Comparison of ENCODE assay signal across 8 cellular contexts in genomic region chr2:44358498-44358897, GRCh38. TPM values are rescaled to one million over a fixed set of nuclear protein-coding genes. Genes with fewer than 3 reads are reported as not detected.
DNase-seq lines count a peak whose midpoint lies in the region; ATAC-seq and TF ChIP-seq lines count a peak whose summit lies in the region.

No MANE protein-coding gene starts in this region.

- no peak overlapping the region for H4K8ac ChIP-seq in mesenchymal stem cell (ENCODE audit: low read length)

- H3K4ac ChIP-seq in mesenchymal stem cell (ENCODE audit: low read depth in 1 of 2, low read length in 2 of 2), result no peak overlapping the region

- H2AFZ ChIP-seq in mesenchymal stem cell (ENCODE audit: low read depth, low read length) (no peak overlapping the region), OCI-LY7 (ENCODE audit: low read length) (no peak overlapping the region)

- intact Hi-C loops in OCI-LY7 (cut with micrococcal nuclease; ENCODE audit: unreplicated experiment), result no loop called here

- H3K79me2 ChIP-seq in OCI-LY7 (ENCODE audit: insufficient read depth, low read depth, low read length), result peaks cover 32% of the 10 kb centered on the region; the same call in 1 of the 2 replicates

- no peaks in the 10 kb centered on the region for H3K27me3 ChIP-seq in mesenchymal stem cell (ENCODE audit: control insufficient read depth in 1 of 2, insufficient read depth in 1 of 2, low read length in 2 of 2)

- DNase-seq in activated gamma-delta T cell treated with Interleukin-2 at 50 U/mL for 16 hours (peak; percentile 55), activated gamma-delta T cell (lab: John Stamatoyannopoulos, UW) (no peak), NCI-H1105 treated with DMSO at 0.1 percent for 48 hours (lab: John Stamatoyannopoulos, UW) (peak; percentile 77), activated T-cell treated with anti-CD3 and anti-CD28 coated beads for 48 hours (ENCODE audit: low read depth) (peak; percentile 19), mesenchymal stem cell (no peak), endothelial cell (ENCODE audit: low spot score) (no peak), OCI-LY7 (ENCODE audit: low spot score) (no peak)

- H3K18ac ChIP-seq in mesenchymal stem cell (ENCODE audit: low read depth in 1 of 2, low read length in 2 of 2), result no peak overlapping the region

- H2AK5ac ChIP-seq in mesenchymal stem cell (ENCODE audit: low read length, severe bottlenecking), result no peak overlapping the region

- no peak overlapping the region for H3K9ac ChIP-seq in mesenchymal stem cell (ENCODE audit: low read length)

- H2BK15ac ChIP-seq in mesenchymal stem cell (ENCODE audit: low read depth, poor library complexity, severe bottlenecking), result no peak overlapping the region

- CTCF ChIA-PET in OCI-LY7 (lab: Charles Lee; ENCODE audit: unreplicated experiment), result no interaction called here

- no peak overlapping the region for H4K91ac ChIP-seq in mesenchymal stem cell (ENCODE audit: low read length)

- BruUV-seq in OCI-LY7 (replicated peaks; lab: Mats Ljungman, UMichigan), result no TSS peak

- ATAC-seq in HG02571 (IDR thresholded peaks at IDR 0.05; ENCODE audit: unreplicated experiment), result no peak

- no peaks in the 10 kb centered on the region for H3K9me3 ChIP-seq in mesenchymal stem cell (ENCODE audit: control insufficient read depth, low read length)
- H3K9me3 ChIP-seq in OCI-LY7 (ENCODE audit: low read length), result no peaks in the 10 kb centered on the region

- H3K27me3 Mint-ChIP-seq in endothelial cell (ENCODE audit: unreplicated experiment), result peaks cover 7% of the 10 kb centered on the region

- peaks cover 17% of the 10 kb centered on the region for H3K4me1 Mint-ChIP-seq in endothelial cell (ENCODE audit: unreplicated experiment)

- no peak overlapping the region for H3K14ac ChIP-seq in mesenchymal stem cell (ENCODE audit: low read length in 2 of 2)

- no peak overlapping the region for H3K27ac Mint-ChIP-seq in endothelial cell (ENCODE audit: unreplicated experiment)

- no peaks in the 10 kb centered on the region for H3K36me3 Mint-ChIP-seq in endothelial cell (ENCODE audit: low read depth, unreplicated experiment)

- no peaks in the 10 kb centered on the region for H4K20me1 ChIP-seq in OCI-LY7 (ENCODE audit: insufficient read depth, low read length)

- H3K9me2 ChIP-seq in OCI-LY7 (ENCODE audit: insufficient read depth, low read length), result no peaks in the 10 kb centered on the region

- H3K4me3 Mint-ChIP-seq in endothelial cell (ENCODE audit: unreplicated experiment), result no peak overlapping the region

- H3K23ac ChIP-seq in mesenchymal stem cell (ENCODE audit: low read length in 2 of 2), result no peak overlapping the region

- peaks cover 18% of the 10 kb centered on the region for H3K79me1 ChIP-seq in mesenchymal stem cell (replicated peaks; ENCODE audit: low read length, poor library complexity, severe bottlenecking)

- POLR2A ChIA-PET in OCI-LY7 (lab: Charles Lee), result interaction anchor here (0.7 to 1.0 kb wide), 5 partner anchors 10 to 263 kb away, joined by 3 to 6 read pairs (median 4); no protein-coding TSS in a partner anchor

- WGBS in mesenchymal stem cell, result no CpG with 5 or more reads among the region's 3 CpGs

- H3K4me2 ChIP-seq in mesenchymal stem cell (ENCODE audit: low read length, poor library complexity, severe bottlenecking) (peak overlapping the region; percentile 45), OCI-LY7 (ENCODE audit: low read length) (no peak overlapping the region)

- H3K4me1 ChIP-seq in mesenchymal stem cell (ENCODE audit: control insufficient read depth, insufficient read depth, low read depth, low read length), result peaks cover 2% of the 10 kb centered on the region
- peaks cover 13% of the 10 kb centered on the region for H3K4me1 ChIP-seq in OCI-LY7 (ENCODE audit: insufficient read depth, low read length, poor library complexity, severe bottlenecking)

- no peak overlapping the region for H2BK5ac ChIP-seq in mesenchymal stem cell (ENCODE audit: low read depth, low read length, poor library complexity, severe bottlenecking)

- TF ChIP-seq CTCF in endothelial cell (IDR thresholded peaks at IDR 0.05; ENCODE audit: unreplicated experiment) (no peak), OCI-LY7 (conservative IDR thresholded peaks at IDR 0.05; ENCODE audit: low read length) (no peak)

- no peak overlapping the region for H3K4me3 ChIP-seq in mesenchymal stem cell (ENCODE audit: insufficient read depth in 1 of 2, low read depth in 1 of 2, low read length in 2 of 2)
- no peak overlapping the region for H3K4me3 ChIP-seq in OCI-LY7 (ENCODE audit: low read depth, low read length, poor library complexity, severe bottlenecking)

- H3K36me3 ChIP-seq in mesenchymal stem cell (ENCODE audit: control insufficient read depth in 1 of 2, insufficient read depth in 2 of 2, low read depth in 1 of 2, low read length in 2 of 2) (peaks cover 6 to 10% of the 10 kb centered on the region in 2 experiments), OCI-LY7 (ENCODE audit: insufficient read depth, low read length) (no peaks in the 10 kb centered on the region)

- H2BK120ac ChIP-seq in mesenchymal stem cell (ENCODE audit: low read depth, low read length), result no peak overlapping the region

- H3K9me3 Mint-ChIP-seq in endothelial cell (ENCODE audit: unreplicated experiment), result no peaks in the 10 kb centered on the region

- no peak overlapping the region for H2BK12ac ChIP-seq in mesenchymal stem cell (ENCODE audit: low read length in 2 of 2)

- H3K27ac ChIP-seq in mesenchymal stem cell (ENCODE audit: low read length, poor library complexity, severe bottlenecking), result no peak overlapping the region
- H3K27ac ChIP-seq in OCI-LY7 (ENCODE audit: low read depth, low read length, poor library complexity, severe bottlenecking), result no peak overlapping the region

RNA-seq across cellular contexts. Expression of gene PREPL, which starts 2.8 kb away (rescaled TPM):
- polyA plus RNA-seq in mesenchymal stem cell (2013, experiment 1 of 2), result 26.1 TPM
- 26.0 TPM for polyA plus RNA-seq in mesenchymal stem cell (2013, experiment 2 of 2)
- 16.3 TPM for total RNA-seq in endothelial cell (ENCODE audit: unreplicated experiment)
- total RNA-seq in OCI-LY7 (2014; rRNA removed; shearing (Covaris generic)), result 27.5 and 28.2 TPM in 2 replicates
- total RNA-seq in OCI-LY7 (2022), result 39.0 and 40.6 TPM in 2 replicates

RNA-seq across cellular contexts. Expression of gene CAMKMT, which starts 3.2 kb away (rescaled TPM):
- polyA plus RNA-seq in mesenchymal stem cell (2013, experiment 1 of 2), result 6.0 TPM
- polyA plus RNA-seq in mesenchymal stem cell (2013, experiment 2 of 2), result 5.7 TPM
- total RNA-seq in endothelial cell (ENCODE audit: unreplicated experiment), result 8.4 TPM
- total RNA-seq in OCI-LY7 (2014; rRNA removed; shearing (Covaris generic)), result 25.1 and 27.4 TPM in 2 replicates
- total RNA-seq in OCI-LY7 (2022), result 25.7 and 26.8 TPM in 2 replicates

Comparison
In these comparisons a context has a peak if more than half of its experiments do, and no peak if none do; other contexts are left out.
1. DNase-seq: peak in activated gamma-delta T cell treated with Interleukin-2 at 50 U/mL for 16 hours (single experiment), NCI-H1105 treated with DMSO at 0.1 percent for 48 hours (single experiment) and activated T-cell treated with anti-CD3 and anti-CD28 coated beads for 48 hours (single experiment); none in activated gamma-delta T cell (single experiment), mesenchymal stem cell (single experiment), endothelial cell (single experiment) and OCI-LY7 (single experiment).